ENCODE assay signal across 36 cellular contexts in the genomic region with DNA sequence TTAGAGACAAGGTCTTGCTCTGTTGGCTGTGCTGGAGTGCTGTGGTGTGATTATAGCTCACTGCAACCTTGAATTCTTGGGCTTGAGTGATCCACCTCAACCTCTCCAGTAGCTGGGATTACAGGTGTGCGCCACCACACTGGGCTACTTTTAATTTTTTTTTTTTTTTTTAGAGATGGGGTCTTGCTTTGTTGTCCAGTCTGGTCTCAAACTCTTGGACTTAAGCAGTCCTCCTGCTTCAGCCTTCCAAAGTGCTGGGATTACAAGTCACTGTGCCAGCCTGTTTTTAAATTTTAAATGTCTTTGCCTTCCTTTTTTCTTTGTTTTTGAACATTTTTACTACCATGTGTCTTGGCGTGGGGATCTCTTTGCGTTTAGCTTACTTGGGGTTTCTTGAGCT.
"Had no signal": no experiment of that assay in that cellular context is flagged by ENCODE, and none has a peak within 500 bp of the region (broad histone marks: within the 10 kb centered on the region; RNA-seq: fewer than 3 reads in every experiment).

No MANE protein-coding gene starts in this region.

- H3K9me3 ChIP-seq: adrenal gland, body of pancreas, breast epithelium had no signal

- DNase-seq: activated B cell treated with CpG ODN at 0.5 μM for 24 hours; activated CD4-positive, alpha-beta memory T cell treated with anti-CD3 and anti-CD28 coated beads for 36 hours; activated CD4-positive, alpha-beta T cell treated with anti-CD3 and anti-CD28 coated beads for 4 hours; activated CD4-positive, alpha-beta T cell treated with anti-CD3 and anti-CD28 coated beads, Interleukin-2, amount 10 ng/mL, durations not matched to agents 24 days and 14 days; activated CD4-positive, alpha-beta T cell treated with anti-CD3 and anti-CD28 coated beads, Interleukin-2, amount 50 U/mL, for 1 hour; activated CD4-positive, alpha-beta T cell treated with anti-CD3 and anti-CD28 coated beads, Interleukin-2, amount 50 U/mL, for 4 hours; activated CD4-positive, CD25-positive, alpha-beta regulatory T cell treated with anti-CD3 and anti-CD28 coated beads, Interleukin-2, amount 50 U/mL, for 72 hours; activated CD8-positive, alpha-beta memory T cell treated with anti-CD3 and anti-CD28 coated beads, Interleukin-2, amount 50 U/mL, for 4 hours; activated CD8-positive, alpha-beta T cell treated with anti-CD3 and anti-CD28 coated beads for 36 hours; activated effector memory CD4-positive, alpha-beta T cell treated with anti-CD3 and anti-CD28 coated beads, Interleukin-2, amount 50 U/mL, for 16 hours; activated gamma-delta T cell treated with Interleukin-2 at 50 U/mL for 16 hours; activated naive CD4-positive, alpha-beta T cell; activated naive CD4-positive, alpha-beta T cell treated with anti-CD3 and anti-CD28 coated beads for 36 hours; activated naive CD4-positive, alpha-beta T cell treated with anti-CD3 and anti-CD28 coated beads, Interleukin-2, amount 50 U/mL, for 16 hours; activated naive CD8-positive, alpha-beta T cell treated with anti-CD3 and anti-CD28 coated beads for 36 hours; activated T-cell treated with anti-CD3 and anti-CD28 coated beads for 4 hours; activated T-cell treated with anti-CD3 and anti-CD28 coated beads, Interleukin-2, amount 50 U/mL, for 1 hour; activated T-cell treated with anti-CD3 and anti-CD28 coated beads, Interleukin-2, amount 50 U/mL, for 4 hours; activated T-cell treated with anti-CD3 and anti-CD28 coated beads, Interleukin-2, amount 50 U/mL, for 72 hours; adrenal gland; amniotic stem cell; aorta; body of pancreas; brain microvascular endothelial cell; central memory CD4-positive, alpha-beta T cell; T-helper 2 cell; T-helper 9 cell had no signal

- H3K4me1 ChIP-seq: body of pancreas, breast epithelium had no signal

- ATAC-seq: activated CD8-positive, alpha-beta T cell treated with anti-CD3 and anti-CD28 coated beads for 36 hours; activated naive CD4-positive, alpha-beta T cell treated with anti-CD3 and anti-CD28 coated beads, Interleukin-2, amount 50 U/mL, for 72 hours; activated T-cell treated with anti-CD3 and anti-CD28 coated beads, Interleukin-2, amount 50 U/mL, for 4 hours; activated T-cell treated with anti-CD3 and anti-CD28 coated beads, Interleukin-2, amount 50 U/mL, for 72 hours; activated T-helper 17 cell treated with anti-CD3 and anti-CD28 coated beads, Interleukin-2, amount 50 U/mL, for 72 hours; body of pancreas had no signal

- FAIRE-seq: astrocyte, TTC549 had no signal

- H3K4me3 ChIP-seq: adrenal gland, body of pancreas, breast epithelium had no signal

- H3K4me3 Mint-ChIP-seq: activated B cell treated with CpG ODN at 0.5 μM for 24 hours; activated CD4-positive, alpha-beta memory T cell treated with anti-CD3 and anti-CD28 coated beads for 36 hours; activated CD4-positive, alpha-beta T cell treated with anti-CD3 and anti-CD28 coated beads, Interleukin-2, amount 10 ng/mL, durations not matched to agents 24 days and 14 days; activated CD8-positive, alpha-beta T cell treated with anti-CD3 and anti-CD28 coated beads for 36 hours; activated naive CD4-positive, alpha-beta T cell treated with anti-CD3 and anti-CD28 coated beads for 36 hours; activated naive CD8-positive, alpha-beta T cell treated with anti-CD3 and anti-CD28 coated beads for 36 hours; activated T-cell treated with anti-CD3 and anti-CD28 coated beads, Interleukin-2, amount 50 U/mL, for 4 hours; activated T-cell treated with anti-CD3 and anti-CD28 coated beads, Interleukin-2, amount 50 U/mL, for 72 hours; activated T-helper 1 cell treated with anti-CD3 and anti-CD28 coated beads, Interleukin-12 subunit alpha, Interleukin-12 subunit beta, Interleukin-2, Interleukin-4 antibody, amounts not matched to agents 30 ng/mL and 10 ng/mL and 1 ng/mL, durations not matched to agents 14 hours and 24 hours and 36 hours; activated T-helper 17 cell treated with anti-CD3 and anti-CD28 coated beads, Interleukin-2, amount 50 U/mL, for 72 hours; T-helper 1 cell treated with Interleukin-12 subunit alpha and Interleukin-12 subunit beta and Interleukin-4 antibody, amounts not matched to agents 30 μg/mL and 1 μg/mL, for 36 hours; T-helper 2 cell treated with Interferon-gamma antibody and Interleukin-4, amounts not matched to agents 5 μg/mL and 100 μg/mL, for 36 hours had no signal

- H3K9me3 Mint-ChIP-seq: activated B cell treated with CpG ODN at 0.5 μM for 24 hours; activated CD4-positive, alpha-beta T cell treated with anti-CD3 and anti-CD28 coated beads, Interleukin-2, amount 10 ng/mL, durations not matched to agents 24 days and 14 days; activated T-cell treated with anti-CD3 and anti-CD28 coated beads, Interleukin-2, amount 50 U/mL, for 4 hours; activated T-helper 17 cell treated with anti-CD3 and anti-CD28 coated beads, Interleukin-2, amount 50 U/mL, for 72 hours had no signal

- H3K27me3 ChIP-seq: adrenal gland, body of pancreas, brain microvascular endothelial cell, breast epithelium had no signal

- H3K36me3 ChIP-seq: adrenal gland, brain microvascular endothelial cell, breast epithelium had no signal

- H3K27me3 Mint-ChIP-seq: activated B cell treated with CpG ODN at 0.5 μM for 24 hours; activated CD4-positive, alpha-beta memory T cell treated with anti-CD3 and anti-CD28 coated beads for 36 hours; activated CD4-positive, alpha-beta T cell treated with anti-CD3 and anti-CD28 coated beads, Interleukin-2, amount 10 ng/mL, durations not matched to agents 24 days and 14 days; activated CD8-positive, alpha-beta T cell treated with anti-CD3 and anti-CD28 coated beads for 36 hours; activated naive CD8-positive, alpha-beta T cell treated with anti-CD3 and anti-CD28 coated beads for 36 hours; activated T-helper 17 cell treated with anti-CD3 and anti-CD28 coated beads, Interleukin-2, amount 50 U/mL, for 72 hours had no signal

- H3K27ac Mint-ChIP-seq: activated B cell treated with CpG ODN at 0.5 μM for 24 hours; activated CD4-positive, alpha-beta memory T cell treated with anti-CD3 and anti-CD28 coated beads for 36 hours; activated CD4-positive, alpha-beta T cell treated with anti-CD3 and anti-CD28 coated beads, Interleukin-2, amount 10 ng/mL, durations not matched to agents 24 days and 14 days; activated CD8-positive, alpha-beta T cell treated with anti-CD3 and anti-CD28 coated beads for 36 hours; activated naive CD4-positive, alpha-beta T cell treated with anti-CD3 and anti-CD28 coated beads for 36 hours; activated naive CD4-positive, alpha-beta T cell treated with anti-CD3 and anti-CD28 coated beads, Interleukin-2, amount 50 U/mL, for 72 hours; activated naive CD8-positive, alpha-beta T cell treated with anti-CD3 and anti-CD28 coated beads for 36 hours; activated T-cell treated with anti-CD3 and anti-CD28 coated beads, Interleukin-2, amount 50 U/mL, for 72 hours; activated T-helper 1 cell treated with anti-CD3 and anti-CD28 coated beads, Interleukin-12 subunit alpha, Interleukin-12 subunit beta, Interleukin-2, Interleukin-4 antibody, amounts not matched to agents 30 ng/mL and 10 ng/mL and 1 ng/mL, durations not matched to agents 14 hours and 24 hours and 36 hours; activated T-helper 17 cell treated with anti-CD3 and anti-CD28 coated beads, Interleukin-2, amount 50 U/mL, for 72 hours; T-helper 1 cell treated with Interleukin-12 subunit alpha and Interleukin-12 subunit beta and Interleukin-4 antibody, amounts not matched to agents 30 μg/mL and 1 μg/mL, for 36 hours; T-helper 2 cell treated with Interferon-gamma antibody and Interleukin-4, amounts not matched to agents 5 μg/mL and 100 μg/mL, for 36 hours had no signal

- H3K27ac ChIP-seq: adrenal gland, body of pancreas, brain microvascular endothelial cell, breast epithelium, VCaP had no signal
